In genomic region chr5:67066815-67067214, GRCh38 we compare ENCODE assay signal across 26 cellular contexts.
DNase-seq lines count a peak whose midpoint lies in the region; TF ChIP-seq lines count a peak whose summit lies in the region.
"Had no signal": no experiment of that assay in that cellular context is flagged by ENCODE, and none has a peak within 500 bp of the region (broad histone marks: within the 10 kb centered on the region; RNA-seq: fewer than 3 reads in every experiment).

No MANE protein-coding gene starts in this region.

- H4K20me1 ChIP-seq in Karpas-422 (ENCODE audit: insufficient read depth, low read depth, low read length), result no peaks in the 10 kb centered on the region

- H3K9me3 ChIP-seq in cardiac muscle cell (ENCODE audit: low read depth) (no peaks in the 10 kb centered on the region), right atrium auricular region (no peaks in the 10 kb centered on the region), subcutaneous abdominal adipose tissue (ENCODE audit: control insufficient read depth in 5 of 5, low read length in 5 of 5) (no peaks in the 10 kb centered on the region), Karpas-422 (ENCODE audit: low read length) (no peaks in the 10 kb centered on the region)
- H3K9me3 ChIP-seq: gastrocnemius medialis, stomach, transverse colon had no signal

- H3K27ac ChIP-seq in cardiac muscle cell (peak overlapping the region; percentile 34), right atrium auricular region (no peak overlapping the region), subcutaneous abdominal adipose tissue (ENCODE audit: low read depth, low read length) (peak overlapping the region; percentile 32), Karpas-422 (ENCODE audit: low read length) (no peak overlapping the region)
- H3K27ac ChIP-seq: stomach, transverse colon had no signal

- H3K4me2 ChIP-seq in Karpas-422 (ENCODE audit: low read depth, low read length, poor library complexity, severe bottlenecking), result no peak overlapping the region

- no peaks in the 10 kb centered on the region for H3K9me2 ChIP-seq in Karpas-422 (replicated peaks; ENCODE audit: insufficient read depth, low read length)

- no peak overlapping the region for H3K9ac ChIP-seq in subcutaneous abdominal adipose tissue (ENCODE audit: low read length in 5 of 5)
- H3K9ac ChIP-seq in Karpas-422 (ENCODE audit: low read length), result no peak overlapping the region

- H3K4me3 ChIP-seq in cardiac muscle cell, result no peak overlapping the region
- no peak overlapping the region for H3K4me3 ChIP-seq in right atrium auricular region
- H3K4me3 ChIP-seq in fibroblast of pulmonary artery (replicated peaks; ENCODE audit: low read depth, low read length), result no peak overlapping the region
- H3K4me3 ChIP-seq in subcutaneous abdominal adipose tissue (ENCODE audit: low read depth in 1 of 5, low read length in 5 of 5), result no peak overlapping the region
- no peak overlapping the region for H3K4me3 ChIP-seq in Karpas-422 (ENCODE audit: low read length)
- H3K4me3 ChIP-seq: gastrocnemius medialis, stomach, transverse colon had no signal

- H3K4me1 ChIP-seq in cardiac muscle cell (ENCODE audit: low read depth) (peaks cover 24% of the 10 kb centered on the region), right atrium auricular region (peaks cover 0 to 25% of the 10 kb centered on the region in 2 donors), subcutaneous abdominal adipose tissue (ENCODE audit: control insufficient read depth in 5 of 5, insufficient read depth in 5 of 5, low read length in 5 of 5) (peaks cover 0 to 28% (median 0%) of the 10 kb centered on the region in 5 donors), Karpas-422 (ENCODE audit: low read length) (peaks cover 7% of the 10 kb centered on the region)
- H3K4me1 ChIP-seq: transverse colon had no signal

- no peak overlapping the region for H2AFZ ChIP-seq in Karpas-422 (ENCODE audit: low read length)

- TF ChIP-seq CTCF in cardiac muscle cell (IDR thresholded peaks at IDR 0.05; ENCODE audit: low read depth, low read length) (peak; percentile 0), right atrium auricular region (IDR thresholded peaks at IDR 0.05) (no peak), fibroblast of pulmonary artery (IDR thresholded peaks at IDR 0.05; ENCODE audit: low read length, missing control alignments) (no peak)

- H3K36me3 ChIP-seq in cardiac muscle cell (no peaks in the 10 kb centered on the region), right atrium auricular region (no peaks in the 10 kb centered on the region), subcutaneous abdominal adipose tissue (ENCODE audit: control insufficient read depth in 5 of 5, insufficient read depth in 5 of 5, low read length in 5 of 5) (peaks cover 0 to 3% (median 0%) of the 10 kb centered on the region in 5 donors), Karpas-422 (ENCODE audit: insufficient read depth, low read length) (no peaks in the 10 kb centered on the region)
- H3K36me3 ChIP-seq: gastrocnemius medialis, transverse colon had no signal

- DNase-seq in cardiac muscle cell (ENCODE audit: low read depth in 1 of 2, low spot score in 1 of 2) (peak in 1 of 2 donors; percentile 61), right atrium auricular region (ENCODE audit: low spot score) (no peak), astrocyte of the hippocampus (ENCODE audit: low read depth, low spot score) (peak; percentile 40), fibroblast of pulmonary artery (ENCODE audit: low read depth) (peak; percentile 77), DMS153 treated with DMSO at 0.1 percent for 48 hours (lab: John Stamatoyannopoulos, UW; ENCODE audit: unreplicated experiment) (no peak), Karpas-422 (no peak), NCI-H1694 (lab: John Stamatoyannopoulos, UW) (no peak)
- DNase-seq: activated CD4-positive, alpha-beta T cell treated with anti-CD3 and anti-CD28 coated beads for 48 hours; activated naive CD4-positive, alpha-beta T cell treated with anti-CD3 and anti-CD28 coated beads, Interleukin-2, amount 10 ng/mL, durations not matched to agents 7 days and 5 days; activated T-cell treated with anti-CD3 and anti-CD28 coated beads, Interleukin-2, amount 50 U/mL, for 72 hours; AML-193; amygdala; CD4-positive, alpha-beta memory T cell; central memory CD4-positive, alpha-beta T cell; gastrocnemius medialis; GDM1; GOT3; Kasumi-1; NCI-H1092; NCI-H2029 treated with DMSO at 0.1 percent for 48 hours; NCI-H345; NCI-H748 treated with DMSO at 0.1 percent for 48 hours; posterior cingulate gyrus; stomach; transverse colon had no signal

- H3K79me2 ChIP-seq in Karpas-422 (ENCODE audit: low read length), result no peaks in the 10 kb centered on the region

- no peaks in the 10 kb centered on the region for H3K27me3 ChIP-seq in cardiac muscle cell
- no peaks in the 10 kb centered on the region for H3K27me3 ChIP-seq in right atrium auricular region
- no peaks in the 10 kb centered on the region for H3K27me3 ChIP-seq in subcutaneous abdominal adipose tissue (ENCODE audit: control insufficient read depth in 5 of 5, insufficient read depth in 4 of 5, low read length in 5 of 5)
- H3K27me3 ChIP-seq in Karpas-422 (ENCODE audit: low read length), result no peaks in the 10 kb centered on the region
- H3K27me3 ChIP-seq: gastrocnemius medialis, stomach, transverse colon had no signal

Comparison
In these comparisons a context has a peak if more than half of its experiments do, and no peak if none do; other contexts are left out.
1. H3K27ac ChIP-seq: peak in cardiac muscle cell (single experiment) and subcutaneous abdominal adipose tissue (single experiment); none in right atrium auricular region (0 of 2) and Karpas-422 (single experiment).
2. DNase-seq: peak in astrocyte of the hippocampus (single experiment) and fibroblast of pulmonary artery (single experiment); none in right atrium auricular region (single experiment), DMS153 treated with DMSO at 0.1 percent for 48 hours (single experiment), Karpas-422 (single experiment) and NCI-H1694 (single experiment).